8 cellular contexts compared by ENCODE assay signal in the genomic region with DNA sequence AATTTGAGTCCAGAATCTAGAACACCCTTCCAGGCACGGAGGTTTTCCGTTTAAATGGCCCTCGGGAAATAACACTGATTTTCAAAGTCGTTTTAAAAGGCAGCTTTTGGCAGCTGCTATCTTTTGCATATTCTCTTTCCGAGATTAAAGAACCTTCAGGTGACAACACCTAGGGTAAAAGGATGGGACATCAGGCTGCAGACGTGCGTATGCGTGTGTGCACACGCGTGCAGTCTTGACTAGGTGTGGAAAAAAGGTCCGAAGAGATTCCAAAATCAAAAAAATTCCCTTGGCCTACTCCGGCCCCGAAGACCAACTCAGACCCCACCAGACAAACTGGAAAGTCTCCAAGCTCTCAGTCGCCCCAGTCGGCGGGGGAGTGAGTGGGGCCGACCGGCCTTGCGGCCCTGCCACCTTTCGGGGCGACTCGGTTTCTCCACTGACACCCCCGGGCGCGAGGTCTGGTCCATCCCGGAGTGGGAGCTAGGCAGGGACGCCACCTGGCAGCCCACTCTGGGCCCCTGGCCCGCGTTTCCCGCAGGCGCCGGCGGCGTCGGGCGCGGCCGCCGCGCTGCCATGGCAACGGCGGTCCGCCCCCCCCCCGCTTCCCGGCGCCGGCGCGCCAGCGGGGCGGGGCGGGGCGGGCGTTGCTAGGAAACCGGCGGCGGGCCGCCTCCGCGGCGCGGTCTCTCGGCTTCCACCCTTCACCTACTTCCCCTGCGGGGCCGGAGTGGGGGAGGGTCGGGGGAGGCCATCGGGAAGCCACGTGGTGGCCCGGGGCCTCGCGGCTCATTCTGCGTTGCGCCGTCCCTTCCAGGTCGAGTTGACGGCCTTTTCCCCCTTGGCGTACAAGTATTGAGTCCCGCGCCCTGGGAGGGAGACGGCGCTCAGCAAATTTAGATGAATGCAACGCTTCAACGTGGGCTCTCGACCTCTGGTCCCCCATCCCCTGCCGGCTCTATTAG.
DNase-seq lines count a peak whose midpoint lies in the region; ATAC-seq, FAIRE-seq and TF ChIP-seq lines count a peak whose summit lies in the region.

No MANE protein-coding gene starts in this region.

- peak overlapping the region; percentile 84 for H3K27ac Mint-ChIP-seq in activated T-helper 1 cell treated with anti-CD3 and anti-CD28 coated beads, Interleukin-12 subunit alpha, Interleukin-12 subunit beta, Interleukin-2, Interleukin-4 antibody, amounts not matched to agents 30 ng/mL and 10 ng/mL and 1 ng/mL, durations not matched to agents 14 hours and 24 hours and 36 hours
- H3K27ac Mint-ChIP-seq in natural killer cell: peak overlapping the region; percentile 77 to 86
- H3K27ac Mint-ChIP-seq in stimulated activated naive B cell treated with anti-CD40 and anti-IgM and Interleukin-4, amounts not matched to agents 10 μg/mL and 1 μg/mL and 100 μg/mL, for 72 hours: peak overlapping the region; percentile 94

- POLR2A ChIA-PET in PC-9 (lab: Charles Lee; ENCODE audit: unreplicated experiment): no interaction called here

- TF ChIP-seq CTCF in C4-2B (conservative IDR thresholded peaks at IDR 0.05): no peak
- no peak for TF ChIP-seq CTCF in PC-9 (conservative IDR thresholded peaks at IDR 0.05)
- TF ChIP-seq CTCF in natural killer cell (IDR thresholded peaks at IDR 0.05): no peak

- H3K27me3 Mint-ChIP-seq in activated T-helper 1 cell treated with anti-CD3 and anti-CD28 coated beads, Interleukin-12 subunit alpha, Interleukin-12 subunit beta, Interleukin-2, Interleukin-4 antibody, amounts not matched to agents 30 ng/mL and 10 ng/mL and 1 ng/mL, durations not matched to agents 14 hours and 24 hours and 36 hours (ENCODE audit: insufficient read depth): peaks cover 4% of the 10 kb centered on the region
- H3K27me3 Mint-ChIP-seq in natural killer cell (ENCODE audit: low read depth in 2 of 2): no peaks in the 10 kb centered on the region
- H3K27me3 Mint-ChIP-seq in stimulated activated naive B cell treated with anti-CD40 and anti-IgM and Interleukin-4, amounts not matched to agents 10 μg/mL and 1 μg/mL and 100 μg/mL, for 72 hours: no peaks in the 10 kb centered on the region

- peak overlapping the region; percentile 70 for H3K4me3 Mint-ChIP-seq in activated T-helper 1 cell treated with anti-CD3 and anti-CD28 coated beads, Interleukin-12 subunit alpha, Interleukin-12 subunit beta, Interleukin-2, Interleukin-4 antibody, amounts not matched to agents 30 ng/mL and 10 ng/mL and 1 ng/mL, durations not matched to agents 14 hours and 24 hours and 36 hours
- H3K4me3 Mint-ChIP-seq in natural killer cell: peak overlapping the region; percentile 86
- peak overlapping the region; percentile 79 to 81 for H3K4me3 Mint-ChIP-seq in stimulated activated naive B cell treated with anti-CD40 and anti-IgM and Interleukin-4, amounts not matched to agents 10 μg/mL and 1 μg/mL and 100 μg/mL, for 72 hours

- H2AFZ ChIP-seq in PC-9: peak overlapping the region; percentile 72; the same call in 1 of the 2 replicates

- FAIRE-seq in HTR-8/SVneo (lab: Jason Lieb, UNC): no peak

- no peaks in the 10 kb centered on the region for H3F3A ChIP-seq in PC-9 (ENCODE audit: insufficient read depth, low read depth)

- CTCF ChIA-PET in PC-9 (lab: Charles Lee): no interaction called here

- ATAC-seq in GM19467 (IDR thresholded peaks at IDR 0.05; ENCODE audit: unreplicated experiment) (peak; percentile 76), natural killer cell (peak; percentile 90 to 93 (median 92))
- ATAC-seq in stimulated activated naive B cell treated with anti-CD40 and anti-IgM and Interleukin-4, amounts not matched to agents 10 μg/mL and 1 μg/mL and 100 μg/mL, for 72 hours (replicated peaks): peak; percentile 91 to 93

- peak overlapping the region; percentile 39; the same call in 1 of the 2 replicates for H3K4me3 ChIP-seq in PC-9

- no TSS peak for BruUV-seq in PC-9 (replicated peaks; lab: Mats Ljungman, UMichigan)

- H3K4me1 Mint-ChIP-seq in activated T-helper 1 cell treated with anti-CD3 and anti-CD28 coated beads, Interleukin-12 subunit alpha, Interleukin-12 subunit beta, Interleukin-2, Interleukin-4 antibody, amounts not matched to agents 30 ng/mL and 10 ng/mL and 1 ng/mL, durations not matched to agents 14 hours and 24 hours and 36 hours (ENCODE audit: low read depth): peaks cover 51% of the 10 kb centered on the region
- H3K4me1 Mint-ChIP-seq in natural killer cell: peaks cover 35 to 39% of the 10 kb centered on the region in 2 donors
- peaks cover 20 to 33% of the 10 kb centered on the region in 2 donors for H3K4me1 Mint-ChIP-seq in stimulated activated naive B cell treated with anti-CD40 and anti-IgM and Interleukin-4, amounts not matched to agents 10 μg/mL and 1 μg/mL and 100 μg/mL, for 72 hours

- H3K36me3 Mint-ChIP-seq in activated T-helper 1 cell treated with anti-CD3 and anti-CD28 coated beads, Interleukin-12 subunit alpha, Interleukin-12 subunit beta, Interleukin-2, Interleukin-4 antibody, amounts not matched to agents 30 ng/mL and 10 ng/mL and 1 ng/mL, durations not matched to agents 14 hours and 24 hours and 36 hours (ENCODE audit: low read depth): peaks cover 8% of the 10 kb centered on the region
- no peaks in the 10 kb centered on the region for H3K36me3 Mint-ChIP-seq in natural killer cell
- peaks cover 4 to 8% of the 10 kb centered on the region in 2 donors for H3K36me3 Mint-ChIP-seq in stimulated activated naive B cell treated with anti-CD40 and anti-IgM and Interleukin-4, amounts not matched to agents 10 μg/mL and 1 μg/mL and 100 μg/mL, for 72 hours

- peak overlapping the region; percentile 71 for H3K4me2 ChIP-seq in PC-9

- DNase-seq in HTR-8/SVneo (ENCODE audit: insufficient read length, low spot score) (peak; percentile 81), PC-9 (peak in 1 of 2 experiments; percentile 46), fibroblast of peridontal ligament (ENCODE audit: extremely low read depth) (peak; percentile 37), natural killer cell (peak; percentile 74)
- peak; percentile 78 for DNase-seq in activated T-helper 1 cell treated with anti-CD3 and anti-CD28 coated beads, Interleukin-12 subunit alpha, Interleukin-12 subunit beta, Interleukin-2, Interleukin-4 antibody, amounts not matched to agents 30 ng/mL and 10 ng/mL and 1 ng/mL, durations not matched to agents 14 hours and 24 hours and 36 hours (ENCODE audit: low spot score)
- DNase-seq in stimulated activated naive B cell treated with anti-CD40 and anti-IgM and Interleukin-4, amounts not matched to agents 10 μg/mL and 1 μg/mL and 100 μg/mL, for 72 hours: peak; percentile 73

- intact Hi-C loops in PC-9 (cut with micrococcal nuclease; ENCODE audit: unreplicated experiment) (no loop called here), natural killer cell (cut with micrococcal nuclease) (loop anchor here (1.0 to 5.0 kb wide), 2 partner anchors 20 to 284 kb away; a partner anchor contains a TSS)
- intact Hi-C loops in activated T-helper 1 cell treated with anti-CD3 and anti-CD28 coated beads, Interleukin-12 subunit alpha, Interleukin-12 subunit beta, Interleukin-2, Interleukin-4 antibody, amounts not matched to agents 30 ng/mL and 10 ng/mL and 1 ng/mL, durations not matched to agents 14 hours and 24 hours and 36 hours (cut with micrococcal nuclease): loop anchor here (1.0 to 5.0 kb wide), 9 partner anchors 20 to 681 kb away; a partner anchor contains a TSS

- no peaks in the 10 kb centered on the region for H4K20me1 ChIP-seq in PC-9 (ENCODE audit: insufficient read depth)

- peaks cover 48% of the 10 kb centered on the region for H3K9me3 Mint-ChIP-seq in activated T-helper 1 cell treated with anti-CD3 and anti-CD28 coated beads, Interleukin-12 subunit alpha, Interleukin-12 subunit beta, Interleukin-2, Interleukin-4 antibody, amounts not matched to agents 30 ng/mL and 10 ng/mL and 1 ng/mL, durations not matched to agents 14 hours and 24 hours and 36 hours
- H3K9me3 Mint-ChIP-seq in natural killer cell: peaks cover 0 to 2% of the 10 kb centered on the region in 2 donors
- H3K9me3 Mint-ChIP-seq in stimulated activated naive B cell treated with anti-CD40 and anti-IgM and Interleukin-4, amounts not matched to agents 10 μg/mL and 1 μg/mL and 100 μg/mL, for 72 hours: peaks cover 7 to 9% of the 10 kb centered on the region in 2 donors

- no peaks in the 10 kb centered on the region for H3K4me1 ChIP-seq in PC-9 (replicated peaks; ENCODE audit: insufficient read depth)

- peak overlapping the region; percentile 65 for H3K27ac ChIP-seq in C4-2B
- H3K27ac ChIP-seq in PC-9: no peak overlapping the region

- H3K9me3 ChIP-seq in PC-9 (ENCODE audit: insufficient read depth, low read depth): no peaks in the 10 kb centered on the region

- no peaks in the 10 kb centered on the region for H3K79me2 ChIP-seq in PC-9 (ENCODE audit: low read depth)

- no peaks in the 10 kb centered on the region for H3K9me2 ChIP-seq in PC-9 (ENCODE audit: insufficient read depth)

- no peaks in the 10 kb centered on the region for H3K36me3 ChIP-seq in PC-9 (ENCODE audit: low read depth)

- H3K27me3 ChIP-seq in PC-9 (ENCODE audit: insufficient read depth, low read depth): no peaks in the 10 kb centered on the region
